16 cellular contexts compared by ENCODE assay signal in genomic region chr5:143586781-143587362, GRCh38.
"Had no signal": no experiment of that assay in that cellular context is flagged by ENCODE, and none has a peak within 500 bp of the region (broad histone marks: within the 10 kb centered on the region; RNA-seq: fewer than 3 reads in every experiment).

No MANE protein-coding gene starts in this region.

- H3K27me3 Mint-ChIP-seq: activated naive CD8-positive, alpha-beta T cell treated with anti-CD3 and anti-CD28 coated beads, Interleukin-2, amount 10 ng/mL, durations not matched to agents 7 days and 5 days had no signal

- H3K4me2 ChIP-seq: SK-N-SH had no signal

- H3K27ac ChIP-seq: foreskin keratinocyte, lower lobe of right lung, sigmoid colon had no signal

- H3K4me3 Mint-ChIP-seq: mesothelial cell of epicardium, neural crest cell had no signal

- H3K9me3 Mint-ChIP-seq: activated naive CD8-positive, alpha-beta T cell treated with anti-CD3 and anti-CD28 coated beads, Interleukin-2, amount 10 ng/mL, durations not matched to agents 7 days and 5 days; mesothelial cell of epicardium; neural crest cell had no signal

- H3K36me3 ChIP-seq: lower lobe of right lung, sigmoid colon had no signal

- H3K4me3 ChIP-seq: lower lobe of right lung, sigmoid colon had no signal

- H3K27ac Mint-ChIP-seq: mesothelial cell of epicardium had no signal

- H3K9ac ChIP-seq: SK-N-SH had no signal

- H3K4me1 Mint-ChIP-seq: neural crest cell had no signal

- H3K4me1 ChIP-seq: sigmoid colon had no signal

- H3K9me3 ChIP-seq: lower lobe of right lung, sigmoid colon, SK-N-SH had no signal

- DNase-seq: activated gamma-delta T cell treated with Interleukin-2 at 50 U/mL for 16 hours; activated naive CD8-positive, alpha-beta T cell treated with anti-CD3 and anti-CD28 coated beads, Interleukin-2, amount 10 ng/mL, durations not matched to agents 7 days and 5 days; activated T-cell treated with anti-CD3 and anti-CD28 coated beads, Interleukin-2, amount 50 U/mL, for 1 hour; anterior cingulate cortex; cortex of kidney; effector CD8-positive, alpha-beta T cell; left colon; lower lobe of right lung; sigmoid colon; SK-N-SH; stimulated activated CD4-positive, alpha-beta T cell treated with anti-CD3 and anti-CD28 coated beads, Interleukin-1b, Interleukin-23, amount 100 ng/mL, for 48 hours; T-helper 1 cell; T1000 had no signal

- H3K27me3 ChIP-seq: foreskin keratinocyte, sigmoid colon had no signal

- ATAC-seq: left colon, lower lobe of right lung had no signal

- H3K36me3 Mint-ChIP-seq: activated naive CD8-positive, alpha-beta T cell treated with anti-CD3 and anti-CD28 coated beads, Interleukin-2, amount 10 ng/mL, durations not matched to agents 7 days and 5 days; mesothelial cell of epicardium had no signal
